ENCODE assay signal across 16 cellular contexts in genomic region chr9:116394753-116395408, GRCh38.
A peak's percentile ranks its signal among the peaks of the same experiment; 100 is the strongest.
DNase-seq lines count a peak whose midpoint lies in the region; ATAC-seq and TF ChIP-seq lines count a peak whose summit lies in the region.
"Had no signal": no experiment of that assay in that cellular context is flagged by ENCODE, and none has a peak within 500 bp of the region (broad histone marks: within the 10 kb centered on the region; RNA-seq: fewer than 3 reads in every experiment).

No MANE protein-coding gene starts in this region.

- H3K36me3 Mint-ChIP-seq in CD8-positive, alpha-beta memory T cell = peaks cover 0 to 22% (median 8%) of the 10 kb centered on the region in 3 donors
- peaks cover 4% of the 10 kb centered on the region for H3K36me3 Mint-ChIP-seq in mesothelial cell of epicardium
- H3K36me3 Mint-ChIP-seq: CD14-positive monocyte had no signal

- peaks cover 0 to 3% (median 3%) of the 10 kb centered on the region in 3 donors for H3K4me1 Mint-ChIP-seq in CD8-positive, alpha-beta memory T cell
- no peaks in the 10 kb centered on the region for H3K4me1 Mint-ChIP-seq in mesothelial cell of epicardium

- POLR2A ChIA-PET in A673 (lab: Charles Lee; ENCODE audit: low non-redundant PET) = no interaction called here
- POLR2A ChIA-PET in CD8-positive, alpha-beta memory T cell (lab: Charles Lee) = no interaction called here

- DNase-seq in A673 (ENCODE audit: low spot score) (no peak), OCI-M1 (lab: John Stamatoyannopoulos, UW) (peak; percentile 46), foreskin keratinocyte (no peak), NCI-H774 (lab: John Stamatoyannopoulos, UW) (no peak), mesothelial cell of epicardium (ENCODE audit: low spot score in 2 of 2, unreplicated experiment in 2 of 2) (no peak)
- DNase-seq in CD8-positive, alpha-beta memory T cell = no peak
- no peak for DNase-seq in stimulated activated CD4-positive, alpha-beta T cell treated with anti-CD3 and anti-CD28 coated beads, Interleukin-2, amount 100 ng/mL, for 24 hours
- DNase-seq: Caco-2; CD8-positive, alpha-beta T cell; DMS79; EL; HFFc6 had no signal

- H3K27ac ChIP-seq in A673 (ENCODE audit: low read depth, low read length, poor library complexity, severe bottlenecking) (peak overlapping the region; percentile 49), foreskin keratinocyte (peak overlapping the region; percentile 33)
- peak overlapping the region; percentile 58 for H3K27ac ChIP-seq in CD8-positive, alpha-beta memory T cell (ENCODE audit: low read depth, low read length)
- H3K27ac ChIP-seq: HL-60 had no signal

- intact Hi-C loops in A673 (cut with micrococcal nuclease; ENCODE audit: unreplicated experiment) = no loop called here

- no peak for ATAC-seq in foreskin keratinocyte
- ATAC-seq: A549; CD8-positive, alpha-beta T cell had no signal

- no peak overlapping the region for H3K4me3 ChIP-seq in A673 (ENCODE audit: low read depth, low read length, poor library complexity, severe bottlenecking)
- H3K4me3 ChIP-seq in CD8-positive, alpha-beta memory T cell (ENCODE audit: low read length) = no peak overlapping the region
- H3K4me3 ChIP-seq: A549, HAP-1 had no signal

- TF ChIP-seq CTCF in A673 (conservative IDR thresholded peaks at IDR 0.05; ENCODE audit: low read depth, low read length) = no peak
- no peak for TF ChIP-seq CTCF in foreskin keratinocyte (conservative IDR thresholded peaks at IDR 0.05)
- TF ChIP-seq CTCF in mesothelial cell of epicardium (IDR thresholded peaks at IDR 0.05; ENCODE audit: unreplicated experiment) = no peak

- H3K27ac Mint-ChIP-seq in CD8-positive, alpha-beta memory T cell = no peak overlapping the region
- no peak overlapping the region for H3K27ac Mint-ChIP-seq in mesothelial cell of epicardium
- H3K27ac Mint-ChIP-seq: CD14-positive monocyte; CD8-positive, alpha-beta T cell; HFFc6 had no signal

- no TSS peak for BruUV-seq in A673 (replicated peaks; lab: Mats Ljungman, UMichigan)

- H3K27me3 Mint-ChIP-seq in CD8-positive, alpha-beta memory T cell = no peaks in the 10 kb centered on the region
- H3K27me3 Mint-ChIP-seq in mesothelial cell of epicardium (ENCODE audit: low read depth) = no peaks in the 10 kb centered on the region

- H3K9me3 ChIP-seq in A673 (ENCODE audit: low read depth, low read length, poor library complexity, severe bottlenecking) = no peaks in the 10 kb centered on the region
- H3K9me3 ChIP-seq in CD8-positive, alpha-beta memory T cell (ENCODE audit: low read length) = no peaks in the 10 kb centered on the region
- H3K9me3 ChIP-seq: A549, Caco-2, HAP-1 had no signal

- H3K4me3 Mint-ChIP-seq in CD8-positive, alpha-beta memory T cell = no peak overlapping the region
- H3K4me3 Mint-ChIP-seq in mesothelial cell of epicardium = no peak overlapping the region
- H3K4me3 Mint-ChIP-seq: CD14-positive monocyte; CD8-positive, alpha-beta T cell; HFFc6 had no signal

- H3K36me3 ChIP-seq in A673 (ENCODE audit: insufficient read depth, low read length, poor library complexity, severe bottlenecking) = peaks cover 79% of the 10 kb centered on the region
- H3K36me3 ChIP-seq in CD8-positive, alpha-beta memory T cell (ENCODE audit: insufficient read depth, low read length) = no peaks in the 10 kb centered on the region
- H3K36me3 ChIP-seq: HAP-1 had no signal

- no peaks in the 10 kb centered on the region for H3K27me3 ChIP-seq in A673 (replicated peaks; ENCODE audit: insufficient read depth, low read depth, low read length, poor library complexity)
- H3K27me3 ChIP-seq in CD8-positive, alpha-beta memory T cell (ENCODE audit: insufficient read depth, low read length, poor library complexity, severe bottlenecking) = no peaks in the 10 kb centered on the region
- H3K27me3 ChIP-seq in foreskin keratinocyte = no peaks in the 10 kb centered on the region

- CTCF ChIA-PET in A673 (lab: Charles Lee) = no interaction called here
- CTCF ChIA-PET in CD8-positive, alpha-beta memory T cell (lab: Charles Lee) = no interaction called here

- peaks cover 8% of the 10 kb centered on the region for H3K4me1 ChIP-seq in A673 (ENCODE audit: insufficient read depth, low read length, poor library complexity, severe bottlenecking)
- H3K4me1 ChIP-seq in CD8-positive, alpha-beta memory T cell (ENCODE audit: insufficient read depth, low read length) = no peaks in the 10 kb centered on the region
- peaks cover 26% of the 10 kb centered on the region for H3K4me1 ChIP-seq in foreskin keratinocyte
- H3K4me1 ChIP-seq: Caco-2, HAP-1 had no signal

- H3K9me3 Mint-ChIP-seq in CD8-positive, alpha-beta memory T cell = no peaks in the 10 kb centered on the region
- no peaks in the 10 kb centered on the region for H3K9me3 Mint-ChIP-seq in mesothelial cell of epicardium
- H3K9me3 Mint-ChIP-seq: CD8-positive, alpha-beta T cell; HFFc6 had no signal
